ENCODE assay signal across 1 cellular context in the genomic region with DNA sequence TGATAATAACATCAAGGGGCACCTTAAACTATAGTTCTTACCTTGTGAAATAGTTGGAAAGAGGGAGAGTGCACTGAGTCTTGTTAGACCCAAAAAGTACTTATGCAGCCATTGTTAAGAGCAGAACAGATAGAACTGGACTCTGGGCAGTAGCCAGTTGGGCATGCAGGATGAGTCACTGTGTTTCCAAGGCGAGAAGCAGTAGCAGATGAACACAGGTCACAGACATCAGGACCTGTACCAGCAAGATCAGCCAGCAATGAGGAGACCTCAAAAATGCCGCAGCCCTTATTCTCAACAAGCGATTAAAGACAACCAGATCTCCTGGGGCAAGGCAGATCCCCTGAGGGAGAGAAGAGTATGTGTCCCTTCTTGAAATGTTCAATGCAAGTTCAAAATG.
TF ChIP-seq lines count a peak whose summit lies in the region.

No MANE protein-coding gene starts in this region.

TF ChIP-seq in H1, 55 proteins besides CTCF, POLR2A, EP300 and RAD21:
- TF ChIP-seq PHF8 (conservative IDR thresholded peaks at IDR 0.05; ENCODE audit: low read depth, low read length) (no peak), KDM1A (IDR thresholded peaks at IDR 0.05; ENCODE audit: borderline replicate concordance, low read length) (no peak), TAF1 (IDR thresholded peaks at IDR 0.05; ENCODE audit: low read depth, low read length) (no peak), POU5F1 (IDR thresholded peaks at IDR 0.05; ENCODE audit: low read depth, low read length) (no peak), SP2 (IDR thresholded peaks at IDR 0.05; ENCODE audit: low read length) (no peak), SP1 (IDR thresholded peaks at IDR 0.05; ENCODE audit: low read depth, low read length) (no peak), CEBPB (IDR thresholded peaks at IDR 0.05; ENCODE audit: low read depth, low read length) (no peak), KDM5A (IDR thresholded peaks at IDR 0.05; ENCODE audit: low read length) (no peak), EGR1 (IDR thresholded peaks at IDR 0.05; ENCODE audit: borderline replicate concordance, low read depth, low read length) (no peak), CHD2 (IDR thresholded peaks at IDR 0.05; ENCODE audit: low read length) (no peak), SIX5 (IDR thresholded peaks at IDR 0.05; ENCODE audit: low read depth, low read length) (no peak), JUN (IDR thresholded peaks at IDR 0.05; ENCODE audit: low read depth, low read length) (no peak), TEAD4 (IDR thresholded peaks at IDR 0.05; ENCODE audit: low read depth, low read length) (no peak)
- TF ChIP-seq, protein P1, sequence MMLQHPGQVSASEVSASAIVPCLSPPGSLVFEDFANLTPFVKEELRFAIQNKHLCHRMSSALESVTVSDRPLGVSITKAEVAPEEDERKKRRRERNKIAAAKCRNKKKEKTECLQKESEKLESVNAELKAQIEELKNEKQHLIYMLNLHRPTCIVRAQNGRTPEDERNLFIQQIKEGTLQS (IDR thresholded peaks at IDR 0.05; ENCODE audit: insufficient read depth, low read depth, low read length), result no peak
